ENCODE assay signal across 17 cellular contexts in the genomic region with DNA sequence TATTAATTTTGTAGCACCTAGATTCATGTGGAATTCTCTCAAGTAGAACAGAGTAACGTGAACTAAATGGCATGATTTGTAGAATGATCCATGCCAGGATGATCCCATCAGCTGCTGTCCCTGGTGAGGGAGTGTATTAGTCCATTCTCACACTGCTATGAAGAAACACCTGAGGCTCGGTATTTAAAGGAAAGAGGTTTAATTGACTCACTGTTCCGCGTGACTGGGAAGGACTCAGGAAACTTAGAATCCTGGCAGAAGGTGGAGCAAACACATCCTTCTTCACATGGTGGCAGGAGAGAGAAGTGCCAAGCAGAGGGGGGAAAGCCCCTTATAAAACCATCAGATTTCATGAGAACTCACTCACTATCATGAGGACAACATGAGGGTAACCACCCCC.
"Had no signal": no experiment of that assay in that cellular context is flagged by ENCODE, and none has a peak within 500 bp of the region (broad histone marks: within the 10 kb centered on the region; RNA-seq: fewer than 3 reads in every experiment).

No MANE protein-coding gene starts in this region.

- H3K4me1 ChIP-seq: foreskin keratinocyte had no signal

- H3K27ac ChIP-seq: coronary artery, ovary, uterus had no signal

- ATAC-seq: foreskin keratinocyte had no signal

- H3K9me3 ChIP-seq: ovary, stomach, uterus had no signal

- DNase-seq: activated CD4-positive, alpha-beta T cell treated with anti-CD3 and anti-CD28 coated beads, Interleukin-2, amount 10 ng/mL, durations not matched to agents 24 days and 14 days; activated CD4-positive, CD25-positive, alpha-beta regulatory T cell; activated gamma-delta T cell treated with Interleukin-2 at 50 U/mL for 16 hours; amniotic stem cell; central memory CD4-positive, alpha-beta T cell; effector CD4-positive, alpha-beta T cell; head of caudate nucleus; immature natural killer cell; ovary; stimulated activated CD4-positive, alpha-beta T cell treated with anti-CD3 and anti-CD28 coated beads, Interleukin-12 subunit alpha, Interleukin-12 subunit beta, amount 100 ng/mL, for 4 hours; stimulated activated CD4-positive, alpha-beta T cell treated with anti-CD3 and anti-CD28 coated beads, Interleukin-2, amount 100 ng/mL, for 24 hours; stomach; uterus had no signal

- H3K27me3 ChIP-seq: foreskin keratinocyte, ovary, stomach, uterus had no signal

- H3K36me3 ChIP-seq: ovary, stomach, uterus had no signal

- H3K4me3 ChIP-seq: coronary artery, lung, ovary, stomach, uterus had no signal

- FAIRE-seq: endothelial cell of umbilical vein had no signal
